ENCODE assay signal across 8 cellular contexts in genomic region chr20:36465109-36466080, GRCh38.
DNase-seq lines count a peak whose midpoint lies in the region; ATAC-seq and TF ChIP-seq lines count a peak whose summit lies in the region.

No MANE protein-coding gene starts in this region.

- H3K27ac ChIP-seq in prostate gland, result peak overlapping the region; percentile 62 to 69

- TF ChIP-seq CTCF in fibroblast of pulmonary artery (IDR thresholded peaks at IDR 0.05; ENCODE audit: low read length, missing control alignments), result no peak
- TF ChIP-seq CTCF in prostate gland (IDR thresholded peaks at IDR 0.05), result no peak

- H3K9me3 ChIP-seq in prostate gland, result no peaks in the 10 kb centered on the region

- H3K36me3 ChIP-seq in prostate gland, result no peaks in the 10 kb centered on the region

- 48% methylated on average over 12 of the region's 12 CpGs for WGBS in prostate gland

- intact Hi-C loops in prostate gland (cut with DNase I), result loop anchor here (5.0 to 10.0 kb wide), 2 partner anchors 62 to 139 kb away; partner anchors contain the start of gene RAB5IF

- peak; percentile 92 for DNase-seq in GM04504 (ENCODE audit: low read depth)
- peak; percentile 63 for DNase-seq in NCI-H345 treated with DMSO at 0.1 percent for 48 hours (lab: John Stamatoyannopoulos, UW; ENCODE audit: unreplicated experiment)
- DNase-seq in activated T-helper 1 cell treated with Interleukin-2 at 50 U/mL for 16 hours (ENCODE audit: low read depth), result peak; percentile 18
- peak; percentile 65 for DNase-seq in fibroblast of pulmonary artery (ENCODE audit: low read depth)
- no peak for DNase-seq in prostate gland (ENCODE audit: low spot score)
- DNase-seq in ecto neural progenitor cell (ENCODE audit: low spot score), result no peak
- DNase-seq in NCI-H2081 treated with DMSO at 0.1 percent for 48 hours (lab: John Stamatoyannopoulos, UW), result no peak

- peaks cover 19% of the 10 kb centered on the region for H3K4me1 ChIP-seq in prostate gland (replicated peaks)

- no peak for ATAC-seq in HG02798 (IDR thresholded peaks at IDR 0.05; ENCODE audit: poor library complexity, unreplicated experiment)

- no peak overlapping the region for H3K4me3 ChIP-seq in fibroblast of pulmonary artery (replicated peaks; ENCODE audit: low read depth, low read length)
- H3K4me3 ChIP-seq in prostate gland, result no peak overlapping the region

- TF ChIP-seq POLR2A in prostate gland (IDR thresholded peaks at IDR 0.05), result no peak

- no peaks in the 10 kb centered on the region for H3K27me3 ChIP-seq in prostate gland (replicated peaks; ENCODE audit: insufficient read depth)

Comparison
In these comparisons a context has a peak if more than half of its experiments do, and no peak if none do; other contexts are left out.
1. DNase-seq: peak in GM04504 (single experiment), NCI-H345 treated with DMSO at 0.1 percent for 48 hours (single experiment), activated T-helper 1 cell treated with Interleukin-2 at 50 U/mL for 16 hours (single experiment) and fibroblast of pulmonary artery (single experiment); none in prostate gland (single experiment), ecto neural progenitor cell (single experiment) and NCI-H2081 treated with DMSO at 0.1 percent for 48 hours (single experiment).